ENCODE assay signal across 8 cellular contexts in genomic region chr2:69306897-69307695, GRCh38.
A peak's percentile ranks its signal among the peaks of the same experiment; 100 is the strongest.
DNase-seq lines count a peak whose midpoint lies in the region; ATAC-seq, FAIRE-seq and TF ChIP-seq lines count a peak whose summit lies in the region.

No MANE protein-coding gene starts in this region.

- H3K36me3 Mint-ChIP-seq in CD8-positive, alpha-beta T cell: no peaks in the 10 kb centered on the region

- TF ChIP-seq CTCF in CD8-positive, alpha-beta T cell (IDR thresholded peaks at IDR 0.05): peak; percentile 78
- TF ChIP-seq CTCF in PC-3 (conservative IDR thresholded peaks at IDR 0.05; ENCODE audit: low read depth, low read length): peak; percentile 88

- peak overlapping the region; percentile 96 for H2AFZ ChIP-seq in PC-3 (ENCODE audit: low read length)

- H3K27me3 ChIP-seq in CD8-positive, alpha-beta T cell (ENCODE audit: insufficient read depth, low read length): peaks cover 4% of the 10 kb centered on the region
- H3K27me3 ChIP-seq in PC-3 (ENCODE audit: low read length): no peaks in the 10 kb centered on the region
- no peaks in the 10 kb centered on the region for H3K27me3 ChIP-seq in muscle layer of duodenum (ENCODE audit: low read depth, low read length)

- H3K4me2 ChIP-seq in PC-3 (ENCODE audit: low read length): peak overlapping the region; percentile 97

- peak overlapping the region; percentile 49 for H3K4me3 ChIP-seq in CD8-positive, alpha-beta T cell (ENCODE audit: low read depth, low read length)
- H3K4me3 ChIP-seq in PC-3 (ENCODE audit: low read length) (peak overlapping the region; percentile 78), muscle layer of duodenum (ENCODE audit: low read depth in 1 of 2, low read length in 2 of 2) (peak overlapping the region; percentile 59 to 78)

- no peaks in the 10 kb centered on the region for H4K20me1 ChIP-seq in PC-3 (ENCODE audit: low read length)

- peaks cover 21% of the 10 kb centered on the region for H3K27me3 Mint-ChIP-seq in CD8-positive, alpha-beta T cell (ENCODE audit: low read depth)

- H3K4me1 ChIP-seq in CD8-positive, alpha-beta T cell (ENCODE audit: insufficient read depth, low read length): peaks cover 13% of the 10 kb centered on the region
- H3K4me1 ChIP-seq in PC-3 (ENCODE audit: insufficient read depth, low read length): peaks cover 17% of the 10 kb centered on the region
- peaks cover 13 to 42% of the 10 kb centered on the region in 2 donors for H3K4me1 ChIP-seq in muscle layer of duodenum (ENCODE audit: control insufficient read depth in 1 of 2, insufficient read depth in 2 of 2, low read length in 2 of 2)

- H3K9ac ChIP-seq in PC-3 (ENCODE audit: low read length): peak overlapping the region; percentile 53

- intact Hi-C loops in CD8-positive, alpha-beta T cell (cut with DNase I, micrococcal nuclease): loop anchor here (1.0 to 5.0 kb wide), 8 partner anchors 280 to 845 kb away; partner anchors contain the start of gene ANTXR1 (in 2 of the 2)
- intact Hi-C loops in PC-3 (cut with micrococcal nuclease): loop anchor here (1.0 to 2.0 kb wide), 4 partner anchors 168 to 364 kb away; partner anchors contain the start of gene ANTXR1

- no peaks in the 10 kb centered on the region for H3K9me3 Mint-ChIP-seq in CD8-positive, alpha-beta T cell

- peak; percentile 87 for FAIRE-seq in HTR-8/SVneo (lab: Jason Lieb, UNC)

- no peak overlapping the region for H3K27ac Mint-ChIP-seq in CD8-positive, alpha-beta T cell

- H3K79me2 ChIP-seq in PC-3 (ENCODE audit: low read length): no peaks in the 10 kb centered on the region

- no peaks in the 10 kb centered on the region for H3K36me3 ChIP-seq in CD8-positive, alpha-beta T cell (ENCODE audit: insufficient read depth, low read length)
- H3K36me3 ChIP-seq in PC-3 (ENCODE audit: low read depth, low read length): no peaks in the 10 kb centered on the region
- H3K36me3 ChIP-seq in muscle layer of duodenum (ENCODE audit: control insufficient read depth in 1 of 2, insufficient read depth in 2 of 2, low read length in 2 of 2): no peaks in the 10 kb centered on the region

- peaks cover 21% of the 10 kb centered on the region for H3K4me1 Mint-ChIP-seq in CD8-positive, alpha-beta T cell (ENCODE audit: low read depth)

- no TSS peak for BruUV-seq in PC-3 (replicated peaks; lab: Mats Ljungman, UMichigan)

- H3F3A ChIP-seq in PC-3 (ENCODE audit: low read length, unreplicated experiment): no peaks in the 10 kb centered on the region

- peak overlapping the region; percentile 79 for H3K4me3 Mint-ChIP-seq in CD8-positive, alpha-beta T cell

- H3K9me2 ChIP-seq in PC-3 (replicated peaks; ENCODE audit: low read length): no peaks in the 10 kb centered on the region

- CTCF ChIA-PET in CD8-positive, alpha-beta T cell (lab: Charles Lee): interaction anchor here (1.3 to 3.2 kb wide), 6 partner anchors 10 to 844 kb away, joined by 3 to 11 read pairs (median 5); no protein-coding TSS in a partner anchor
- CTCF ChIA-PET in PC-3 (lab: Charles Lee): interaction anchor here (0.5 to 1.6 kb wide), 4 partner anchors 224 to 364 kb away, joined by 3 to 5 read pairs (median 3); no protein-coding TSS in a partner anchor

- DNase-seq in CD8-positive, alpha-beta T cell: peak; percentile 36 to 80 (median 67)
- DNase-seq in HTR-8/SVneo (ENCODE audit: insufficient read length, low spot score) (peak; percentile 92), PC-3 (peak; percentile 78), fibroblast of gingiva (ENCODE audit: low read depth) (peak; percentile 77)
- DNase-seq in activated T-cell treated with anti-CD3 and anti-CD28 coated beads, Interleukin-2, amount 50 U/mL, for 48 hours: peak; percentile 84 to 85
- peak; percentile 82 for DNase-seq in stimulated activated CD8-positive, alpha-beta memory T cell treated with anti-CD3 and anti-CD28 coated beads, Interleukin-4, amount 100 ng/mL, for 48 hours

- peak; percentile 89 for ATAC-seq in CD8-positive, alpha-beta T cell
- ATAC-seq in GM21367 (IDR thresholded peaks at IDR 0.05; ENCODE audit: unreplicated experiment): peak; percentile 82
- ATAC-seq in PC-3: peak; percentile 78

- H3K27ac ChIP-seq in CD8-positive, alpha-beta T cell (ENCODE audit: low read depth, low read length): no peak overlapping the region
- no peak overlapping the region for H3K27ac ChIP-seq in PC-3 (ENCODE audit: low read length)
- no peak overlapping the region for H3K27ac ChIP-seq in muscle layer of duodenum (ENCODE audit: low read length)

- POLR2A ChIA-PET in CD8-positive, alpha-beta T cell (lab: Charles Lee): no interaction called here
- POLR2A ChIA-PET in PC-3 (lab: Charles Lee; ENCODE audit: unreplicated experiment): no interaction called here

- no peaks in the 10 kb centered on the region for H3K9me3 ChIP-seq in CD8-positive, alpha-beta T cell (ENCODE audit: low read length)
- H3K9me3 ChIP-seq in PC-3 (ENCODE audit: low read length): no peaks in the 10 kb centered on the region
- peaks cover 0 to 5% of the 10 kb centered on the region in 2 donors for H3K9me3 ChIP-seq in muscle layer of duodenum (ENCODE audit: control insufficient read depth in 1 of 2, low read length in 2 of 2)
